Comparison of ENCODE assay signal across 8 cellular contexts in the genomic region with DNA sequence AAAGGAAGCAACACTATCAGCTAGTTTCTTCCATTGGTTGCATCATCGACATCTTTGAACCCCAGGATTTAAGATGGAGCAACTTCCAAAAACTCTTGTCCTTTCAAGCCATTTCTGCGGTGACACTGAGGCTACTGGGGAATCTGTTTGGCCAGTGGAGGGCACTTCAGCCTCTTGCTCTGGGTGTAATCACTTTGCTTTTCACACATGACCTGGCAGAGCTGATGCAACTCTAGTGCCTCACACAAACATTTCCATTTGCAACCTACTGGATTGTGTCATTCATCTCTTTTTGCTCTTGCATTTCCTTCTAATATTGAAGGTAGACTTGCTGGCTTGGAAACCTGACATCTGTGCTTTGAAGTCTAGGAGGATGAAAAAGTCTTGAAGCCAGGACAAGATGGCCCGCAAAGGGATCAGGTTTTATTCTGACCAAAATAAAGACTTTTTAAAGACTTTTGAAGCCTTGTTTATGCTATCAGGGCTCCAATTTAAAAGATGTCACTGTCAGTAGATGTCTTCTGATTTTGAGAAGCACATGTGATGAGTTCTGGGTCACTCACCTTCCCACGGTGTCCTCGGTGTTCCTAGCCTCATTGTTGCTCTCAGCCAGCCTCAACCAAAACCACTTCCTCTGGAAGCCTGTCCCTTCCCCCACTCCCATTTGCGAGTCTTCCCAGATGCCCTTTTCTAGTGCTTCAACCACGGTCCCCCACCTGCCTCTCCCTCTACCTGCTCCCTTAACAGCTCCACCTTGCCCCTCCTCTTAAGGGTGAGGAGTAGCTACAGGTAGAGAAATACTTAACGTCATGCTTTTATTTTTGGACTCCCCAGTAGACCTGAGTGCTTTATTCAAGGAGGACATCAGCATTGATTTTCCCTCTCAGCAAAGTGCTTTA.
DNase-seq lines count a peak whose midpoint lies in the region; TF ChIP-seq lines count a peak whose summit lies in the region.

No MANE protein-coding gene starts in this region.

- H3K4me3 ChIP-seq in AG04450 (ENCODE audit: low read depth, low read length) (no peak overlapping the region), Karpas-422 (ENCODE audit: low read length) (no peak overlapping the region), trophoblast cell (ENCODE audit: low read depth, low read length) (no peak overlapping the region)

- no peak overlapping the region for H3K23ac ChIP-seq in trophoblast cell (ENCODE audit: low read length)

- H3K18ac ChIP-seq in trophoblast cell (ENCODE audit: low read length), result no peak overlapping the region

- in situ Hi-C loops in SK-MEL-5 (cut with HindIII; ENCODE audit: low pct_unique_long_range_greater_than_20kb, low sequenced_read_pairs), result no loop called here

- H2AFZ ChIP-seq in Karpas-422 (ENCODE audit: low read length) (no peak overlapping the region), trophoblast cell (ENCODE audit: insufficient read depth, low read length, poor library complexity) (no peak overlapping the region)

- H2BK120ac ChIP-seq in trophoblast cell (ENCODE audit: insufficient read depth, low read length, poor library complexity), result peak overlapping the region; percentile 70

- WGBS in trophoblast cell (ENCODE audit: extremely low coverage, insufficient coverage, insufficient read length), result no CpG with 5 or more reads among the region's 8 CpGs

- peak overlapping the region; percentile 75 for H3K14ac ChIP-seq in trophoblast cell (ENCODE audit: low read length)

- H3K4me2 ChIP-seq in Karpas-422 (ENCODE audit: low read depth, low read length, poor library complexity, severe bottlenecking), result no peak overlapping the region
- H3K4me2 ChIP-seq in trophoblast cell (ENCODE audit: low read length), result no peak overlapping the region

- H3K9me3 ChIP-seq in AG04450 (ENCODE audit: control insufficient read depth, insufficient read depth, low read length) (peaks cover 7% of the 10 kb centered on the region; the same call in 1 of the 2 replicates), Karpas-422 (ENCODE audit: low read length) (no peaks in the 10 kb centered on the region), trophoblast cell (ENCODE audit: insufficient read depth, low read depth, low read length) (peaks cover 4% of the 10 kb centered on the region)

- no peaks in the 10 kb centered on the region for H3K27me3 ChIP-seq in AG04450 (ENCODE audit: control insufficient read depth, insufficient read depth, low read length)
- no peaks in the 10 kb centered on the region for H3K27me3 ChIP-seq in Karpas-422 (ENCODE audit: low read length)
- H3K27me3 ChIP-seq in trophoblast cell (ENCODE audit: insufficient read depth, low read length), result no peaks in the 10 kb centered on the region

- H4K91ac ChIP-seq in trophoblast cell (ENCODE audit: low read depth, low read length), result peak overlapping the region; percentile 80

- no peaks in the 10 kb centered on the region for H4K20me1 ChIP-seq in Karpas-422 (ENCODE audit: insufficient read depth, low read depth, low read length)

- no peaks in the 10 kb centered on the region for H3K36me3 ChIP-seq in Karpas-422 (ENCODE audit: insufficient read depth, low read length)
- H3K36me3 ChIP-seq in trophoblast cell (ENCODE audit: control insufficient read depth in 1 of 2, insufficient read depth in 2 of 2, low read length in 2 of 2), result no peaks in the 10 kb centered on the region

- no peak overlapping the region for H4K12ac ChIP-seq in trophoblast cell (ENCODE audit: low read depth, low read length)

- peak overlapping the region; percentile 45 for H2BK5ac ChIP-seq in trophoblast cell (ENCODE audit: low read depth, low read length, poor library complexity)

- CTCF ChIA-PET in AG04450 (lab: Charles Lee), result interaction anchor here (0.6 to 6.5 kb wide), 9 partner anchors 10 to 815 kb away, joined by 3 to 49 read pairs (median 8); no protein-coding TSS in a partner anchor

- peaks cover 9% of the 10 kb centered on the region for H3K79me1 ChIP-seq in trophoblast cell (ENCODE audit: low read length)

- H3K4ac ChIP-seq in trophoblast cell (ENCODE audit: low read depth, low read length), result peak overlapping the region; percentile 19

- TF ChIP-seq CTCF in AG04450 (IDR thresholded peaks at IDR 0.05; ENCODE audit: low read depth, low read length), result peak; percentile 64
- peak; percentile 43 for TF ChIP-seq CTCF in GM12873 (IDR thresholded peaks at IDR 0.05; ENCODE audit: insufficient read depth, low read depth, low read length, missing control alignments)

- peak overlapping the region; percentile 49 for H2AK5ac ChIP-seq in trophoblast cell (ENCODE audit: low read length)

- POLR2A ChIA-PET in AG04450 (lab: Yijun Ruan, JAX), result interaction anchor here (0.7 kb wide), 1 partner anchor 265 kb away, joined by 3 read pairs; no protein-coding TSS in a partner anchor

- H3K9ac ChIP-seq in Karpas-422 (ENCODE audit: low read length) (no peak overlapping the region), trophoblast cell (ENCODE audit: low read length) (no peak overlapping the region)

- H3K9me2 ChIP-seq in Karpas-422 (replicated peaks; ENCODE audit: insufficient read depth, low read length), result no peaks in the 10 kb centered on the region

- H3K27ac ChIP-seq in AG04450 (ENCODE audit: low read depth, low read length) (no peak overlapping the region), Karpas-422 (ENCODE audit: low read length) (no peak overlapping the region), trophoblast cell (ENCODE audit: low read depth, low read length) (no peak overlapping the region)

- H2BK12ac ChIP-seq in trophoblast cell (ENCODE audit: low read length), result peak overlapping the region; percentile 88

- no peaks in the 10 kb centered on the region for H3K79me2 ChIP-seq in Karpas-422 (ENCODE audit: low read length)
- no peaks in the 10 kb centered on the region for H3K79me2 ChIP-seq in trophoblast cell (ENCODE audit: control insufficient read depth, insufficient read depth, low read length, poor library complexity)

- DNase-seq in AG04450 (ENCODE audit: low read depth, low spot score), result peak; percentile 47
- DNase-seq in Karpas-422, result peak; percentile 45
- DNase-seq in SK-MEL-5 (ENCODE audit: low read depth, low spot score), result peak; percentile 85
- peak; percentile 57 for DNase-seq in foreskin melanocyte
- DNase-seq in trophoblast cell, result peak; percentile 54 to 60
- no peak for DNase-seq in stimulated activated naive CD4-positive, alpha-beta T cell treated with Interleukin-2 at 50 U/mL for 16 hours (lab: John Stamatoyannopoulos, UW)
- DNase-seq in GOT3 (lab: John Stamatoyannopoulos, UW), result no peak

- H4K8ac ChIP-seq in trophoblast cell (ENCODE audit: low read depth, low read length), result peak overlapping the region; percentile 54

- H3K4me1 ChIP-seq in Karpas-422 (ENCODE audit: low read length), result no peaks in the 10 kb centered on the region
- H3K4me1 ChIP-seq in trophoblast cell (ENCODE audit: control insufficient read depth in 1 of 2, insufficient read depth in 2 of 2, low read length in 2 of 2), result peaks cover 3 to 7% of the 10 kb centered on the region in 2 experiments

Comparison
In these comparisons a context has a peak if more than half of its experiments do, and no peak if none do; other contexts are left out.
1. DNase-seq: peak in AG04450 (single experiment), Karpas-422 (single experiment), SK-MEL-5 (single experiment), foreskin melanocyte (single experiment) and trophoblast cell (2 of 2); none in stimulated activated naive CD4-positive, alpha-beta T cell treated with Interleukin-2 at 50 U/mL for 16 hours (single experiment) and GOT3 (single experiment).